Comparison of ENCODE assay signal across 8 cellular contexts in the genomic region with DNA sequence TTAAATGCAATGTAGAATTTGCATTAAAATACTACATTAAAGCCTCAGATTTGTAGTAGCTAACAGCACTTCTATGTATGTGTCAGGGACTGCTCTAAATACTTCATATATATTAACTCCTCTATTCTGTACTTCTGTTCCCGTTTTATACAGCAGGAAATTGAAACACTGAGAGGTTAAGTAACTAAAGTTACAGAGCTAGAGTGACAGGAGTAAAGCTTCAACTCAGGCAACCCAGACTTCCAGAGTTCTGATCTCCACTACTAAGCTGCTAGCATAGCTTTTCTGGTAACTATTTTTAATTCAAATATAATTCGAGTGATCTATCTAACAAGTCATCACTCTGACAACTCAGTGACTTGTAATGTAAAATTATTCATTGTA. TPM values are rescaled to one million over a fixed set of nuclear protein-coding genes. Genes with fewer than 3 reads are reported as not detected.
DNase-seq lines count a peak whose midpoint lies in the region; ATAC-seq and TF ChIP-seq lines count a peak whose summit lies in the region.

No MANE protein-coding gene starts in this region.

- H3K36me3 ChIP-seq in HUES6 (ENCODE audit: control insufficient read depth, insufficient read depth, low read length) (no peaks in the 10 kb centered on the region), brain microvascular endothelial cell (replicated peaks) (no peaks in the 10 kb centered on the region), mesodermal cell (ENCODE audit: control insufficient read depth, insufficient read depth, low read length) (no peaks in the 10 kb centered on the region)

- DNase-seq in brain microvascular endothelial cell (no peak), GDM1 (lab: John Stamatoyannopoulos, UW) (no peak)
- DNase-seq in activated naive CD4-positive, alpha-beta T cell treated with anti-CD3 and anti-CD28 coated beads, Interleukin-2, amount 50 U/mL, for 16 hours, result no peak

- H3K27ac ChIP-seq in HUES6 (ENCODE audit: low read depth, low read length) (no peak overlapping the region), brain microvascular endothelial cell (peak overlapping the region; percentile 73), mesodermal cell (ENCODE audit: low read depth, low read length, severe bottlenecking) (no peak overlapping the region)

- TF ChIP-seq CTCF in brain microvascular endothelial cell (IDR thresholded peaks at IDR 0.05; ENCODE audit: low read depth, low read length, missing control alignments), result no peak

- H3K4me1 ChIP-seq in HUES6 (ENCODE audit: control insufficient read depth, insufficient read depth, low read length), result peaks cover 7% of the 10 kb centered on the region
- H3K4me1 ChIP-seq in mesodermal cell (ENCODE audit: control insufficient read depth, insufficient read depth, low read length, poor library complexity, severe bottlenecking), result peaks cover 3% of the 10 kb centered on the region

- WGBS in mesodermal cell (ENCODE audit: insufficient coverage in 2 of 2), 2 experiments, result no CpG with 5 or more reads among the region's 2 CpGs

- H3K9me3 ChIP-seq in HUES6 (ENCODE audit: control insufficient read depth, insufficient read depth, low read depth, low read length) (no peaks in the 10 kb centered on the region), mesodermal cell (ENCODE audit: control insufficient read depth, low read length) (no peaks in the 10 kb centered on the region)

- H3K4me3 ChIP-seq in HUES6 (ENCODE audit: low read depth, low read length), result peak overlapping the region; percentile 81
- peak overlapping the region; percentile 84 for H3K4me3 ChIP-seq in brain microvascular endothelial cell (ENCODE audit: low read depth, low read length)
- H3K4me3 ChIP-seq in mesodermal cell (ENCODE audit: extremely low read depth, insufficient read depth, low read length, poor library complexity, severe bottlenecking), result peak overlapping the region; percentile 55

- no peaks in the 10 kb centered on the region for H3K27me3 ChIP-seq in HUES6 (ENCODE audit: control insufficient read depth, insufficient read depth, low read length)
- no peaks in the 10 kb centered on the region for H3K27me3 ChIP-seq in brain microvascular endothelial cell (replicated peaks)

- ATAC-seq in GM18499 (IDR thresholded peaks at IDR 0.05; ENCODE audit: insufficient read depth, unreplicated experiment) (peak; percentile 2), HG03378 (IDR thresholded peaks at IDR 0.05; ENCODE audit: unreplicated experiment) (no peak), GM21367 (IDR thresholded peaks at IDR 0.05; ENCODE audit: unreplicated experiment) (no peak)

- peak overlapping the region; percentile 67 for H3K9ac ChIP-seq in HUES6 (ENCODE audit: low read length)

- in situ Hi-C loops in brain microvascular endothelial cell (cut with HindIII; ENCODE audit: low pct_ligation_motif_present, low sequenced_read_pairs), result no loop called here

RNA-seq across cellular contexts. Expression of a gene that starts 0.6 kb away (rescaled TPM):
- 21.0 TPM for polyA plus RNA-seq in mesodermal cell (2013, experiment 1 of 2)
- polyA plus RNA-seq in mesodermal cell (2013, experiment 2 of 2), result 18.2 TPM
